In genomic region chr1:222589462-222590302, GRCh38 we compare ENCODE assay signal across 8 cellular contexts. TPM values are rescaled to one million over a fixed set of nuclear protein-coding genes. Genes with fewer than 3 reads are reported as not detected.
DNase-seq lines count a peak whose midpoint lies in the region; ATAC-seq lines count a peak whose summit lies in the region.

TAF1A (minus strand) TSS chr1:222589933.

- no peaks in the 10 kb centered on the region for H3K9me3 ChIP-seq in CD8-positive, alpha-beta memory T cell (ENCODE audit: low read length)
- no peaks in the 10 kb centered on the region for H3K9me3 ChIP-seq in effector memory CD4-positive, alpha-beta T cell (ENCODE audit: control insufficient read depth, low read length)

- peak within 1 kb of the TSS; percentile 78 for H3K27ac ChIP-seq in CD8-positive, alpha-beta memory T cell (ENCODE audit: low read depth, low read length)
- peak within 1 kb of the TSS; percentile 85 for H3K27ac ChIP-seq in effector memory CD4-positive, alpha-beta T cell (ENCODE audit: insufficient read depth, low read length, poor library complexity, severe bottlenecking)

- peaks cover 0 to 39% (median 4%) of the 10 kb centered on the region in 3 donors for H3K36me3 Mint-ChIP-seq in CD8-positive, alpha-beta memory T cell

- CTCF ChIA-PET in CD8-positive, alpha-beta memory T cell (lab: Charles Lee) = interaction anchor here (1.2 to 2.6 kb wide), 7 partner anchors 13 to 544 kb away, joined by 3 to 11 read pairs (median 4); no protein-coding TSS in a partner anchor

- H3K9me3 Mint-ChIP-seq in CD8-positive, alpha-beta memory T cell = no peaks in the 10 kb centered on the region

- H3K4me3 Mint-ChIP-seq in CD8-positive, alpha-beta memory T cell = peak within 1 kb of the TSS; percentile 96 to 100 (median 99)

- peak; percentile 99 for ATAC-seq in GM19455 (IDR thresholded peaks at IDR 0.05; ENCODE audit: unreplicated experiment)

- POLR2A ChIA-PET in CD8-positive, alpha-beta memory T cell (lab: Charles Lee) = interaction anchor here (1.0 to 2.5 kb wide), 7 partner anchors 8 to 123 kb away, joined by 3 to 11 read pairs (median 5); partner anchors contain the start of gene BROX

- no peaks in the 10 kb centered on the region for H3K27me3 Mint-ChIP-seq in CD8-positive, alpha-beta memory T cell

- peak; percentile 82 to 93 (median 84) for DNase-seq in CD8-positive, alpha-beta memory T cell
- DNase-seq in HK-2 (ENCODE audit: unreplicated experiment) (peak; percentile 92), lung microvascular endothelial cell (ENCODE audit: low read depth in 2 of 2) (peak; percentile 68 to 71)
- DNase-seq in NK-92 treated with Interleukin-12 subunit alpha and Interleukin-12 subunit beta, amount 100 ng/mL, for 24 hours (lab: John Stamatoyannopoulos, UW) = peak; percentile 77
- DNase-seq in activated CD8-positive, alpha-beta memory T cell treated with anti-CD3 and anti-CD28 coated beads for 1 hour (ENCODE audit: extremely low read depth in 1 of 2, low read depth in 1 of 2) = peak; percentile 49 to 79
- DNase-seq in effector memory CD4-positive, alpha-beta T cell = peak; percentile 73 to 84 (median 80)
- peak; percentile 74 to 81 (median 75) for DNase-seq in stimulated activated CD4-positive, alpha-beta T cell treated with anti-CD3 and anti-CD28 coated beads, TNF-alpha, amount 100 ng/mL, for 48 hours (ENCODE audit: low read depth in 3 of 3)

- H3K4me3 ChIP-seq in CD8-positive, alpha-beta memory T cell (ENCODE audit: low read length) = peak within 1 kb of the TSS; percentile 77
- H3K4me3 ChIP-seq in effector memory CD4-positive, alpha-beta T cell (ENCODE audit: insufficient read depth, low read depth, low read length, poor library complexity, severe bottlenecking) = peak within 1 kb of the TSS; percentile 91

- H3K4me1 ChIP-seq in CD8-positive, alpha-beta memory T cell (ENCODE audit: insufficient read depth, low read length) = peaks cover 21% of the 10 kb centered on the region
- H3K4me1 ChIP-seq in effector memory CD4-positive, alpha-beta T cell (ENCODE audit: control insufficient read depth, insufficient read depth, low read length, poor library complexity, severe bottlenecking) = peaks cover 10% of the 10 kb centered on the region

- no peaks in the 10 kb centered on the region for H3K27me3 ChIP-seq in CD8-positive, alpha-beta memory T cell (ENCODE audit: insufficient read depth, low read length, poor library complexity, severe bottlenecking)
- H3K27me3 ChIP-seq in effector memory CD4-positive, alpha-beta T cell (replicated peaks; ENCODE audit: control insufficient read depth, insufficient read depth, low read length, poor library complexity, severe bottlenecking) = no peaks in the 10 kb centered on the region

- peak within 1 kb of the TSS; percentile 92 to 100 (median 99) for H3K27ac Mint-ChIP-seq in CD8-positive, alpha-beta memory T cell

- peaks cover 42 to 57% (median 55%) of the 10 kb centered on the region in 3 donors for H3K4me1 Mint-ChIP-seq in CD8-positive, alpha-beta memory T cell

- peaks cover 5% of the 10 kb centered on the region for H3K36me3 ChIP-seq in CD8-positive, alpha-beta memory T cell (ENCODE audit: insufficient read depth, low read length)
- no peaks in the 10 kb centered on the region for H3K36me3 ChIP-seq in effector memory CD4-positive, alpha-beta T cell (ENCODE audit: control insufficient read depth, insufficient read depth, low read length)

RNA-seq across cellular contexts. Expression of gene TAF1A, which starts in this region (rescaled TPM):
- total RNA-seq in CD8-positive, alpha-beta memory T cell = 10 to 100 TPM; 21.3 to 22.9 TPM
- 5.8 TPM for polyA plus RNA-seq in CD8-positive, alpha-beta memory T cell
- 2.0 and 2.4 TPM in 2 replicates for total RNA-seq in lung microvascular endothelial cell

Comparison
In these comparisons a context has a peak if more than half of its experiments do, and no peak if none do; other contexts are left out.
1. Peak in every context shown above with its lines: DNase-seq, ATAC-seq, H3K4me3 ChIP-seq and H3K27ac ChIP-seq.